8 cellular contexts compared by ENCODE assay signal in the genomic region with DNA sequence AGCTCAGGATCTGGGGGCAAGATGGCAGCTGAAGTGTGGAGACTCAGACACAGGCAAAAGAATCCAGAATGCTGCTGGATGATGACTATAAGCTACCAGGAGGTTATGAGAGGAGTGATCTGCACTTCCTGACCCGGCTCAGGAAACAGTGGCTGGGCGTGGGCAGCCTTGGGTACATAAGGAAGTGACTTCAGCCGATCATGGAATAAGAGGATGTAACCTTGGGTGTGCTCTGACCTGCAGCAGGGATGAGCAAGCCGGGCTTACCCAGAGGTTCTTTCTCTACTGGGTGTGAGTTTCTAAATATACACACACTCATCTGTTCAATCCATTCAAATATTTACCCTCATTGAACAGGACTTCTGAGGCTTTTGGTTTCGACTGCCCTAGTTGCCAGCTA.
DNase-seq lines count a peak whose midpoint lies in the region; ATAC-seq and TF ChIP-seq lines count a peak whose summit lies in the region.

No MANE protein-coding gene starts in this region.

- whole genome bisulfite sequencing in gastroesophageal sphincter (ENCODE audit: low coverage in 1 of 2), 2 donors, result 48 to 82% methylated on average over 4 to 5 of the region's 5 CpGs

- no peaks in the 10 kb centered on the region for H3K9me3 Mint-ChIP-seq in activated B cell treated with CpG ODN at 0.5 μM for 24 hours

- H3K27ac Mint-ChIP-seq in activated B cell treated with CpG ODN at 0.5 μM for 24 hours, result no peak overlapping the region

- CTCF ChIA-PET in GM10248 (lab: Yijun Ruan, JAX), result interaction anchor here (1.1 to 2.4 kb wide), 8 partner anchors 9 to 115 kb away, joined by 3 to 9 read pairs (median 4); no protein-coding TSS in a partner anchor
- CTCF ChIA-PET in activated B cell treated with CpG ODN at 0.5 μM for 24 hours (lab: Charles Lee), result interaction anchor here (0.8 to 0.9 kb wide), 2 partner anchors 24 to 39 kb away, joined by 3 to 4 read pairs; no protein-coding TSS in a partner anchor

- H3K27me3 ChIP-seq in gastroesophageal sphincter (no peaks in the 10 kb centered on the region), skeletal muscle satellite cell (ENCODE audit: control insufficient read depth, insufficient read depth, low read length) (no peaks in the 10 kb centered on the region), BE2C (no peaks in the 10 kb centered on the region)

- intact Hi-C loops in activated B cell treated with CpG ODN at 0.5 μM for 24 hours (cut with micrococcal nuclease), result loop anchor here (2.0 kb wide), 2 partner anchors 15 to 17 kb away; no protein-coding TSS in a partner anchor

- H3K4me3 Mint-ChIP-seq in activated B cell treated with CpG ODN at 0.5 μM for 24 hours, result no peak overlapping the region

- DNase-seq in GM10248 (ENCODE audit: extremely low spot score), result peak; percentile 28
- DNase-seq in activated B cell treated with CpG ODN at 0.5 μM for 24 hours, result no peak
- no peak for DNase-seq in anterior cingulate cortex (lab: John Stamatoyannopoulos, UW)
- DNase-seq in BE2C, result no peak
- no peak for DNase-seq in NCI-H2227 treated with DMSO at 0.1 percent for 48 hours (lab: John Stamatoyannopoulos, UW)

- POLR2A ChIA-PET in GM10248 (lab: Yijun Ruan, JAX), result no interaction called here
- POLR2A ChIA-PET in activated B cell treated with CpG ODN at 0.5 μM for 24 hours (lab: Charles Lee), result interaction anchor here (1.1 kb wide), 1 partner anchor 26 kb away, joined by 7 read pairs; no protein-coding TSS in a partner anchor

- TF ChIP-seq CTCF in GM10248 (IDR thresholded peaks at IDR 0.05; ENCODE audit: control extremely low read depth, extremely low read depth, low read depth, missing control alignments) (no peak), activated B cell treated with CpG ODN at 0.5 μM for 24 hours (IDR thresholded peaks at IDR 0.05) (no peak), gastroesophageal sphincter (IDR thresholded peaks at IDR 0.05) (no peak), BE2C (IDR thresholded peaks at IDR 0.05; ENCODE audit: low read depth, low read length) (no peak)

- no peak for TF ChIP-seq EP300 in gastroesophageal sphincter (IDR thresholded peaks at IDR 0.05)

- H3K4me1 ChIP-seq in gastroesophageal sphincter (peaks cover 10 to 96% (median 32%) of the 10 kb centered on the region in 3 donors), skeletal muscle satellite cell (ENCODE audit: control insufficient read depth, insufficient read depth, low read length) (peaks cover 81% of the 10 kb centered on the region), BE2C (no peaks in the 10 kb centered on the region)

- H3K36me3 ChIP-seq in gastroesophageal sphincter (peaks cover 0 to 12% of the 10 kb centered on the region in 2 donors), skeletal muscle satellite cell (ENCODE audit: insufficient read depth, low read length) (peaks cover 23% of the 10 kb centered on the region), BE2C (no peaks in the 10 kb centered on the region)

- TF ChIP-seq POLR2A in gastroesophageal sphincter (IDR thresholded peaks at IDR 0.05), result no peak

- peak overlapping the region in 3 of 4 donors; percentile 54 to 69 (median 60) for H3K27ac ChIP-seq in gastroesophageal sphincter

- ATAC-seq in HG03565 (IDR thresholded peaks at IDR 0.05; ENCODE audit: unreplicated experiment) (peak; percentile 48), activated B cell treated with CpG ODN at 0.5 μM for 24 hours (ENCODE audit: low read depth) (peak; percentile 52), gastroesophageal sphincter (peak; percentile 73)

- H3K36me3 Mint-ChIP-seq in activated B cell treated with CpG ODN at 0.5 μM for 24 hours (ENCODE audit: low read depth), result peaks cover 43% of the 10 kb centered on the region

- no peaks in the 10 kb centered on the region for H3K27me3 Mint-ChIP-seq in activated B cell treated with CpG ODN at 0.5 μM for 24 hours

- H3K9me3 ChIP-seq in gastroesophageal sphincter (no peaks in the 10 kb centered on the region), skeletal muscle satellite cell (replicated peaks; ENCODE audit: low read length) (no peaks in the 10 kb centered on the region), BE2C (no peaks in the 10 kb centered on the region)

- peaks cover 53% of the 10 kb centered on the region for H3K4me1 Mint-ChIP-seq in activated B cell treated with CpG ODN at 0.5 μM for 24 hours

- no peak overlapping the region for H3K4me3 ChIP-seq in gastroesophageal sphincter
- peak overlapping the region; percentile 29 for H3K4me3 ChIP-seq in skeletal muscle satellite cell (ENCODE audit: low read length)
- no peak overlapping the region for H3K4me3 ChIP-seq in BE2C (ENCODE audit: low read depth, low read length)

- peak overlapping the region; percentile 78 for H3K9ac ChIP-seq in skeletal muscle satellite cell (ENCODE audit: low read depth, low read length)

- peak overlapping the region; percentile 73 for H3K4me2 ChIP-seq in skeletal muscle satellite cell (ENCODE audit: low read length)
